8 cellular contexts compared by ENCODE assay signal in the genomic region with DNA sequence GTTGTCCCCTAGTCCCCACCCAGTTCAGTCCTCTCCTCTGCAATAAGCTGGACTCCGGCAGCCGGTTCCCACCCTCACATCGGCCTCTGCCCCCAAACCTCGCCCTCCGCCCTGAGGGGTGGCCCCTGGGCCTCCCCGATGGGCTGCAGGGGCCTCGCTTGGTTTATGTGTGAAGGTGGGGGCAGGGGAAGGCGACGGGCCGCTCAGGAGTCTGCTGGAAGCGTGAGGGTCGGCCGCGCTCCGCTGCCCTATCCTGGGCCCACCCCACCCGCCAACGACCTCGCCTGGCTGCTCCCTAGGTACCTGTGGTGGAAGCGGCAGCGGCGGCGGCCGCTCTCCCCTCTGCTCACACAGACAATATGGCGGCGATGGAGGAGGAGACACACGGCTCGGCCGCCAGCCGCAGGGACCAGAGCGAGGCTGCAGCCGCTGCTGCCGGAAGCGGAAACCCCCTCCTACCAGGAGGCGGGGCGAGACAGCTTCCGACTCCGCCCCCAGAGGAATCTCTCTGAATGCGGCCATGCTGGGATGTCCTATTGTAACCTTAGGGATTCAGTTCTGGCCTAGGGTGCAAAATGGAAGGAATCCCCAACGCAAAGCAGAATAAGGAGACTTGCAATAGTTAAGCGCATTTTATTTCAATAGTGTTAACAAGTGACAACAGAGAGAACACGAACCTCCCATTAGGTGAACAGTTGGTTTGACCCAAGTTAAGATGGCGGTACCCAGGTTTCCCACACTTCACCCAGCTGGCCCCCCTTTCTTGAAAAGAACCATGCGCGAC. TPM values are rescaled to one million over a fixed set of nuclear protein-coding genes. Genes with fewer than 3 reads are reported as not detected.
A peak's percentile ranks its signal among the peaks of the same experiment; 100 is the strongest.
DNase-seq lines count a peak whose midpoint lies in the region; ATAC-seq and TF ChIP-seq lines count a peak whose summit lies in the region.

A gene (minus strand): TSS at position 422 of the 784 bp plus-strand sequence. CDS start 35,239 bp downstream, outside the sequence.

- H3K4me2 ChIP-seq in Karpas-422 (ENCODE audit: low read depth, low read length, poor library complexity, severe bottlenecking) = peak within 1 kb of the TSS; percentile 83

- no peaks in the 10 kb centered on the region for H3K9me3 ChIP-seq in Karpas-422 (ENCODE audit: low read length)
- H3K9me3 ChIP-seq in esophagus squamous epithelium = no peaks in the 10 kb centered on the region

- H3K27ac ChIP-seq in Karpas-422 (ENCODE audit: low read length) = peak within 1 kb of the TSS; percentile 88
- peak within 1 kb of the TSS; percentile 93 to 96 (median 95) for H3K27ac ChIP-seq in esophagus squamous epithelium

- peak within 1 kb of the TSS; percentile 97 for H2AFZ ChIP-seq in Karpas-422 (ENCODE audit: low read length)

- ATAC-seq in GM21825 (IDR thresholded peaks at IDR 0.05; ENCODE audit: unreplicated experiment) = peak; percentile 94

- H3K79me2 ChIP-seq in Karpas-422 (ENCODE audit: low read length) = peaks cover 50% of the 10 kb centered on the region

- no peaks in the 10 kb centered on the region for H3K9me2 ChIP-seq in Karpas-422 (replicated peaks; ENCODE audit: insufficient read depth, low read length)

- peak; percentile 97 for DNase-seq in DMS79 treated with DMSO at 0.1 percent for 48 hours (lab: John Stamatoyannopoulos, UW)
- DNase-seq in Karpas-422 = peak; percentile 98
- peak; percentile 98 for DNase-seq in RKO (ENCODE audit: low spot score)
- DNase-seq in activated T-helper 1 cell treated with Interleukin-2 at 50 U/mL for 16 hours (ENCODE audit: low read depth) = peak; percentile 96
- DNase-seq in esophagus squamous epithelium (lab: John Stamatoyannopoulos, UW) = peak; percentile 61
- DNase-seq in myocyte (ENCODE audit: low read depth) = peak; percentile 98
- DNase-seq in stimulated activated CD8-positive, alpha-beta memory T cell treated with anti-CD3 and anti-CD28 coated beads, Interleukin-7, amount 100 ng/mL, for 48 hours (ENCODE audit: extremely low read depth in 1 of 2, low read depth in 1 of 2) = peak; percentile 89 to 90

- peaks cover 20% of the 10 kb centered on the region for H3K36me3 ChIP-seq in Karpas-422 (ENCODE audit: insufficient read depth, low read length)
- H3K36me3 ChIP-seq in esophagus squamous epithelium = no peaks in the 10 kb centered on the region

- WGBS in esophagus squamous epithelium, 2 donors = 0% methylated on average over 6 to 12 of the region's 44 CpGs

- H3K27me3 ChIP-seq in Karpas-422 (ENCODE audit: low read length) (no peaks in the 10 kb centered on the region), esophagus squamous epithelium (peaks cover 0 to 15% (median 0%) of the 10 kb centered on the region in 4 donors)

- TF ChIP-seq CTCF in esophagus squamous epithelium (IDR thresholded peaks at IDR 0.05) = no peak

- H3K9ac ChIP-seq in Karpas-422 (ENCODE audit: low read length) = peak within 1 kb of the TSS; percentile 100

- intact Hi-C loops in esophagus squamous epithelium (cut with DNase I) = no loop called here

- peak in 3 of 4 donors; percentile 34 to 92 (median 56) for TF ChIP-seq POLR2A in esophagus squamous epithelium (IDR thresholded peaks at IDR 0.05)

- H3K4me3 ChIP-seq in Karpas-422 (ENCODE audit: low read length) (peak within 1 kb of the TSS; percentile 99), esophagus squamous epithelium (peak within 1 kb of the TSS; percentile 89 to 99 (median 96))

- H3K4me1 ChIP-seq in Karpas-422 (ENCODE audit: low read length) = peaks cover 48% of the 10 kb centered on the region
- peaks cover 21 to 51% (median 24%) of the 10 kb centered on the region in 3 donors for H3K4me1 ChIP-seq in esophagus squamous epithelium

- peaks cover 40% of the 10 kb centered on the region for H4K20me1 ChIP-seq in Karpas-422 (ENCODE audit: insufficient read depth, low read depth, low read length)

RNA-seq across cellular contexts. Expression of the gene that starts here (rescaled TPM):
- 91.3 and 148 TPM in 2 replicates for total RNA-seq in Karpas-422 (2014; rRNA removed; shearing (Covaris generic); ENCODE audit: low replicate concordance)
- total RNA-seq in esophagus squamous epithelium (10 to 100 TPM; 67.5 to 86.3 (median 78.9) TPM), myocyte (194 and 199 TPM in 2 replicates)
- polyA plus RNA-seq in myocyte (2012) = 97.9 TPM

Comparison
In these comparisons a context has a peak if more than half of its experiments do, and no peak if none do; other contexts are left out.
1. Peak in every context shown above with its lines: DNase-seq, ATAC-seq, H3K4me3 ChIP-seq and H3K27ac ChIP-seq.